ENCODE assay signal across 13 cellular contexts in the genomic region with DNA sequence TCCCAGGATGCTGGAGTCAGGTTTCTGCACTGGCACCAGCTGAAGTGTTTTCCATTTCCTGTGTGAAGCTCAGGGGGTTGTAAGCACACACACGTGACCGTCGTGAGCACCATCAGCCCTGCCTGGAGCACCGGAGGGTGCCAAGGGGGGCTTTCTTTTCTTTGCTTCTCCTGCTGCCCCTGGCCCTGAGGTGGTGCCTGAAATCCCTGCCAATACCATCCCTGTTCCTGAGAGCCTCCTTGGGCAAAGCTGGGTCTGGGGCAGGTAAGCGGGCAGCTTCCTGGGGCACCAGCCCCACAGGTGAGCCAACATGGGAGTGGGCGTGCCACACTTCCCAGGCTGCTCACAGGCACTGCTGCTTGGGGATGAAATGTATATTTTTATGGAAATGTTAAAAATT.
"Had no signal": no experiment of that assay in that cellular context is flagged by ENCODE, and none has a peak within 500 bp of the region (broad histone marks: within the 10 kb centered on the region; RNA-seq: fewer than 3 reads in every experiment).

No MANE protein-coding gene starts in this region.

- DNase-seq: activated CD4-positive, alpha-beta memory T cell treated with anti-CD3 and anti-CD28 coated beads, Interleukin-2, amount 10 ng/mL, durations not matched to agents 7 days and 5 days; activated CD4-positive, alpha-beta T cell treated with anti-CD3 and anti-CD28 coated beads for 36 hours; activated naive CD4-positive, alpha-beta T cell treated with anti-CD3 and anti-CD28 coated beads, Interleukin-2, amount 50 U/mL, for 16 hours; body of pancreas; erythroblast; kidney glomerular epithelial cell; sigmoid colon; stimulated activated CD4-positive, alpha-beta T cell treated with anti-CD3 and anti-CD28 coated beads, Interleukin-2, amount 100 ng/mL, for 24 hours; stimulated activated naive B cell treated with anti-CD40 and anti-IgM and Interleukin-4, amounts not matched to agents 10 μg/mL and 1 μg/mL and 100 μg/mL, for 72 hours; substantia nigra; trophoblast cell had no signal

- H3K4me3 ChIP-seq: body of pancreas, sigmoid colon had no signal

- H3K9me3 ChIP-seq: body of pancreas had no signal

- H3K36me3 ChIP-seq: sigmoid colon had no signal

- H3K27ac ChIP-seq: body of pancreas, sigmoid colon, VCaP had no signal

- ATAC-seq: activated CD4-positive, alpha-beta T cell treated with anti-CD3 and anti-CD28 coated beads for 36 hours; activated T-helper 17 cell treated with anti-CD3 and anti-CD28 coated beads, Interleukin-2, amount 50 U/mL, for 72 hours; body of pancreas; stimulated activated naive B cell treated with anti-CD40 and anti-IgM and Interleukin-4, amounts not matched to agents 10 μg/mL and 1 μg/mL and 100 μg/mL, for 72 hours had no signal

- H3K4me1 ChIP-seq: body of pancreas, sigmoid colon had no signal
